8 cellular contexts compared by ENCODE assay signal in the genomic region with DNA sequence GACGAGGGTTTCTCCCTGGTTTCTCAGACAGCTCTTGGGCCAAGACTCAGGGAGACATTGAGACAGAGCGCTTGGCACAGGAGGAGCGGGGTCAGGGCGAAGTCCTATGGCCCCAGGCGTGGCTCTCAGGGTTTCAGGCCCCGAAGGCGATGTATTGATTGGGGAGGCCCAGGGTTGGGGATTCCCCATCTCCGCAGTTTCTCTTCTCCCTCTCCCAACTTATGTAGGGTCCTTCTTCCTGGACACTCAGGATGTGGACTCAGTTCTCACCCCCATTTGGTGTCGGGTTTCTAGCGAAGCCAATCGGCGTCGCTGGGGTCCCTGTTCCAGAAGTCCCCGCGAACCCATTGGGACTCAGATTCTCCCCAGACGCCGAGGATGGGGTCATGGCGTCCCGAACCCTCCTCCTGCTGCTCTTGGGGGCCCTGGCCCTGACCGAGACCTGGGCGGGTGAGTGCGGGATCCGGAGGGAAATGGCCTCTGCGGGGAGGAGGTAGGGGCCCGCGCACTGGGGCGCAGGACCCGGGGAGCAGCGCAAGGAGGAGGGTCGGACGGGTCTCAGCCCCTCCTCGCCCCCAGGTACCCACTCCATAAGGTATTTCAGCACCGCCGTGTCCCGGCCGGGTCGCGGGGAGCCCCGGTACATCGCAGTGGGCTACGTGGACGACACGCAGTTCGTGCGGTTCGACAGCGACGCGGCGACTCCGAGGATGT. TPM values are rescaled to one million over a fixed set of nuclear protein-coding genes. Genes with fewer than 3 reads are reported as not detected.
DNase-seq lines count a peak whose midpoint lies in the region; ATAC-seq and TF ChIP-seq lines count a peak whose summit lies in the region.

No MANE protein-coding gene starts in this region.

- DNase-seq in CD4-positive, alpha-beta memory T cell, result peak in 2 of 5 donors; percentile 6 to 48
- DNase-seq in NCI-H2081 treated with DMSO at 0.1 percent for 48 hours (lab: John Stamatoyannopoulos, UW) (no peak), HEK293T (ENCODE audit: extremely low spot score) (no peak), LoVo (ENCODE audit: low spot score) (no peak)

- peak overlapping the region; percentile 53 for H3K9ac ChIP-seq in parathyroid adenoma

- no peaks in the 10 kb centered on the region for H3K79me2 ChIP-seq in parathyroid adenoma

- no peaks in the 10 kb centered on the region for H3K36me3 ChIP-seq in CD4-positive, alpha-beta memory T cell (ENCODE audit: insufficient read depth, low read length)
- no peaks in the 10 kb centered on the region for H3K36me3 ChIP-seq in parathyroid adenoma (ENCODE audit: control insufficient read depth, insufficient read depth, low read length)

- TF ChIP-seq CTCF in WI38 (IDR thresholded peaks at IDR 0.05; ENCODE audit: low read depth, low read length), result no peak
- TF ChIP-seq CTCF in parathyroid adenoma (IDR thresholded peaks at IDR 0.05), result no peak

- POLR2A ChIA-PET in CD4-positive, alpha-beta memory T cell (lab: Charles Lee; ENCODE audit: partially characterized antibody), result interaction anchor here (0.6 to 3.4 kb wide), 13 partner anchors 13 to 276 kb away, joined by 3 to 53 read pairs (median 5); partner anchors contain the start of genes HLA-A, POLR1H and PPP1R11
- POLR2A ChIA-PET in HEK293T (lab: Yijun Ruan, JAX), result no interaction called here

- H3K27ac ChIP-seq in CD4-positive, alpha-beta memory T cell (ENCODE audit: low read depth, low read length), result peak overlapping the region; percentile 99
- H3K27ac ChIP-seq in parathyroid adenoma, result peak overlapping the region; percentile 72

- no peaks in the 10 kb centered on the region for H3K27me3 Mint-ChIP-seq in CD4-positive, alpha-beta memory T cell

- CTCF ChIA-PET in CD4-positive, alpha-beta memory T cell (lab: Charles Lee; ENCODE audit: partially characterized antibody), result no interaction called here
- CTCF ChIA-PET in HEK293T (lab: Yijun Ruan, JAX), result no interaction called here

- peaks cover 0 to 6% of the 10 kb centered on the region in 2 donors for H3K36me3 Mint-ChIP-seq in CD4-positive, alpha-beta memory T cell

- peak overlapping the region in 7 of 8 donors; percentile 88 to 96 (median 90) for H3K4me3 Mint-ChIP-seq in CD4-positive, alpha-beta memory T cell

- no peaks in the 10 kb centered on the region for H3K9me3 ChIP-seq in CD4-positive, alpha-beta memory T cell (ENCODE audit: control insufficient read depth in 1 of 2, low read length in 2 of 2)
- H3K9me3 ChIP-seq in parathyroid adenoma (ENCODE audit: control insufficient read depth, low read length), result no peaks in the 10 kb centered on the region

- H2AFZ ChIP-seq in parathyroid adenoma, result peak overlapping the region; percentile 96

- peak overlapping the region in 6 of 7 donors; percentile 84 to 100 (median 99) for H3K27ac Mint-ChIP-seq in CD4-positive, alpha-beta memory T cell

- H3K4me1 ChIP-seq in CD4-positive, alpha-beta memory T cell (ENCODE audit: insufficient read depth, low read length), result peaks cover 15% of the 10 kb centered on the region
- no peaks in the 10 kb centered on the region for H3K4me1 ChIP-seq in parathyroid adenoma

- peak; percentile 27 for ATAC-seq in HG02588 (IDR thresholded peaks at IDR 0.05; ENCODE audit: unreplicated experiment)
- peak; percentile 27 for ATAC-seq in esophagus mucosa

- peaks cover 0 to 28% (median 11%) of the 10 kb centered on the region in 4 donors for H3K4me1 Mint-ChIP-seq in CD4-positive, alpha-beta memory T cell

- no peaks in the 10 kb centered on the region for H3K9me3 Mint-ChIP-seq in CD4-positive, alpha-beta memory T cell

- no peaks in the 10 kb centered on the region for H3K27me3 ChIP-seq in CD4-positive, alpha-beta memory T cell (ENCODE audit: insufficient read depth, low read length)
- no peaks in the 10 kb centered on the region for H3K27me3 ChIP-seq in parathyroid adenoma (ENCODE audit: control insufficient read depth, insufficient read depth, low read length)

- intact Hi-C loops in CD4-positive, alpha-beta memory T cell (cut with micrococcal nuclease), result loop anchor here (2.0 to 5.0 kb wide), 2 partner anchors 51 to 79 kb away; no protein-coding TSS in a partner anchor

- peak overlapping the region; percentile 85 for H3K4me2 ChIP-seq in parathyroid adenoma (ENCODE audit: low read length)

- peak overlapping the region; percentile 6 to 70 for H3K4me3 ChIP-seq in CD4-positive, alpha-beta memory T cell (ENCODE audit: low read length in 2 of 2)
- H3K4me3 ChIP-seq in WI38 (ENCODE audit: low read depth, low read length), result peak overlapping the region; percentile 62
- peak overlapping the region; percentile 65 for H3K4me3 ChIP-seq in parathyroid adenoma (ENCODE audit: low read depth, low read length)

TF ChIP-seq in HEK293T, 16 proteins besides CTCF, POLR2A, EP300 and RAD21:
- TF ChIP-seq ZNF384 (IDR thresholded peaks at IDR 0.05) (no peak), ARNT (IDR thresholded peaks at IDR 0.05) (no peak), BHLHE40 (IDR thresholded peaks at IDR 0.05; ENCODE audit: borderline replicate concordance) (no peak), FOXK2 (IDR thresholded peaks at IDR 0.05) (no peak), HDGF (IDR thresholded peaks at IDR 0.05; ENCODE audit: borderline replicate concordance) (no peak), TARDBP (IDR thresholded peaks at IDR 0.05) (no peak), CTBP1 (IDR thresholded peaks at IDR 0.05; ENCODE audit: borderline replicate concordance) (no peak), FOXA1 (IDR thresholded peaks at IDR 0.05) (no peak)
TF ChIP-seq in HEK293T: peak in this region for 0.

RNA-seq across cellular contexts. Expression of gene HLA-A, which starts 16.1 kb away (rescaled TPM):
- total RNA-seq in CD4-positive, alpha-beta memory T cell, result 1,000 to 10,000 TPM; 2,115 to 2,200 TPM
- 1,000 to 10,000 TPM; 2,923 to 3,137 TPM for polyA plus RNA-seq in CD4-positive, alpha-beta memory T cell
- total RNA-seq in esophagus mucosa, result 100 TPM

Comparison
In these comparisons a context has a peak if more than half of its experiments do, and no peak if none do; other contexts are left out.
1. RNA of gene HLA-A, which starts 16.1 kb away (total RNA-seq): 2,115 to 2,200 TPM in CD4-positive, alpha-beta memory T cell; 100 TPM in esophagus mucosa (single experiment); every median in the first group is over 10 times any median in the second.
2. Peak in every context shown above with its lines, with median percentiles within 50 percentile points of each other: H3K4me3 ChIP-seq.